17 cellular contexts compared by ENCODE assay signal in genomic region chr13:34372581-34372980, GRCh38.
DNase-seq lines count a peak whose midpoint lies in the region; ATAC-seq, FAIRE-seq and TF ChIP-seq lines count a peak whose summit lies in the region.
"Had no signal": no experiment of that assay in that cellular context is flagged by ENCODE, and none has a peak within 500 bp of the region (broad histone marks: within the 10 kb centered on the region; RNA-seq: fewer than 3 reads in every experiment).

No MANE protein-coding gene starts in this region.

- ATAC-seq in SK-N-SH treated with all-trans-retinoic acid at 6 μM for 48 hours = no peak

- intact Hi-C loops in tibial artery (cut with DNase I; ENCODE audit: low total_unique reads) = no loop called here

- peaks cover 7% of the 10 kb centered on the region for H3K4me1 Mint-ChIP-seq in astrocyte (ENCODE audit: low read depth, unreplicated experiment)
- H3K4me1 Mint-ChIP-seq: CD8-positive, alpha-beta memory T cell had no signal

- H3F3A ChIP-seq in SK-N-SH (replicated peaks; ENCODE audit: insufficient read depth) = no peaks in the 10 kb centered on the region

- TF ChIP-seq CTCF in SK-N-SH (IDR thresholded peaks at IDR 0.05) (no peak), astrocyte (IDR thresholded peaks at IDR 0.05; ENCODE audit: insufficient read depth, low read depth, low read length) (no peak), GM20000 (IDR thresholded peaks at IDR 0.05; ENCODE audit: extremely low read depth, missing control alignments) (no peak), tibial artery (IDR thresholded peaks at IDR 0.05) (no peak)

- H3K27ac ChIP-seq in SK-N-SH (ENCODE audit: low read depth in 2 of 2, low read length in 1 of 2) (no peak overlapping the region), astrocyte (ENCODE audit: low read depth, low read length) (no peak overlapping the region), tibial artery (no peak overlapping the region)
- H3K27ac ChIP-seq: 22Rv1, BLaER1 had no signal

- CTCF ChIA-PET in SK-N-SH (lab: Yijun Ruan, JAX) = interaction anchor here (1.5 kb wide), 1 partner anchor 16 kb away, joined by 3 read pairs; no protein-coding TSS in a partner anchor

- H3K9ac ChIP-seq in SK-N-SH = no peak overlapping the region
- H3K9ac ChIP-seq in astrocyte (ENCODE audit: low read length) = no peak overlapping the region
- H3K9ac ChIP-seq: BLaER1 had no signal

- H3K4me3 Mint-ChIP-seq in astrocyte (ENCODE audit: unreplicated experiment) = no peak overlapping the region
- H3K4me3 Mint-ChIP-seq: CD8-positive, alpha-beta memory T cell; IgD-negative memory B cell had no signal

- POLR2A ChIA-PET in SK-N-SH (lab: Yijun Ruan, JAX) = no interaction called here

- H4K20me1 ChIP-seq in SK-N-SH (ENCODE audit: insufficient read depth) (no peaks in the 10 kb centered on the region), astrocyte (ENCODE audit: insufficient read depth, low read length) (no peaks in the 10 kb centered on the region)
- H4K20me1 ChIP-seq: BLaER1 had no signal

- no peaks in the 10 kb centered on the region for H3K36me3 ChIP-seq in SK-N-SH (replicated peaks in 1 of 2; ENCODE audit: control insufficient read depth in 1 of 2, insufficient read depth in 2 of 2, low read length in 1 of 2)
- H3K36me3 ChIP-seq in astrocyte (ENCODE audit: insufficient read depth, low read length) = no peaks in the 10 kb centered on the region
- no peaks in the 10 kb centered on the region for H3K36me3 ChIP-seq in tibial artery
- H3K36me3 ChIP-seq: BLaER1 had no signal

- H3K27ac Mint-ChIP-seq in astrocyte (ENCODE audit: unreplicated experiment) = no peak overlapping the region
- H3K27ac Mint-ChIP-seq: CD8-positive, alpha-beta memory T cell; IgD-negative memory B cell had no signal

- no peaks in the 10 kb centered on the region for H3K27me3 Mint-ChIP-seq in astrocyte (ENCODE audit: low read depth, unreplicated experiment)
- H3K27me3 Mint-ChIP-seq: IgD-negative memory B cell had no signal

- no peaks in the 10 kb centered on the region for H3K36me3 Mint-ChIP-seq in astrocyte (ENCODE audit: low read depth, unreplicated experiment)
- H3K36me3 Mint-ChIP-seq: CD8-positive, alpha-beta memory T cell; IgD-negative memory B cell had no signal

- H3K4me1 ChIP-seq in SK-N-SH (ENCODE audit: control insufficient read depth in 1 of 2, insufficient read depth in 2 of 2, low read depth in 1 of 2, low read length in 1 of 2) = peaks cover 0 to 3% of the 10 kb centered on the region in 2 experiments; a peak in 2 of 4 replicates
- H3K4me1 ChIP-seq in astrocyte (ENCODE audit: insufficient read depth, low read length) = peaks cover 2% of the 10 kb centered on the region
- no peaks in the 10 kb centered on the region for H3K4me1 ChIP-seq in tibial artery
- H3K4me1 ChIP-seq: BLaER1 had no signal

- H3K4me2 ChIP-seq in SK-N-SH (no peak overlapping the region), astrocyte (ENCODE audit: low read length) (no peak overlapping the region)
- H3K4me2 ChIP-seq: BLaER1 had no signal

- no peaks in the 10 kb centered on the region for H3K9me3 Mint-ChIP-seq in astrocyte (ENCODE audit: unreplicated experiment)

- no peak overlapping the region for H2AFZ ChIP-seq in SK-N-SH (ENCODE audit: low read depth)
- no peak overlapping the region for H2AFZ ChIP-seq in astrocyte (ENCODE audit: low read depth, low read length)

- TF ChIP-seq RAD21 in SK-N-SH (IDR thresholded peaks at IDR 0.05; ENCODE audit: low read length) = no peak

- no peaks in the 10 kb centered on the region for H3K9me3 ChIP-seq in SK-N-SH
- no peaks in the 10 kb centered on the region for H3K9me3 ChIP-seq in astrocyte (ENCODE audit: insufficient read depth, low read depth, low read length)
- H3K9me3 ChIP-seq in tibial artery = no peaks in the 10 kb centered on the region
- H3K9me3 ChIP-seq: BLaER1 had no signal

- H3K4me3 ChIP-seq in SK-N-SH (ENCODE audit: low read depth in 2 of 2, low read length in 1 of 2) (no peak overlapping the region), astrocyte (ENCODE audit: insufficient read depth, low read depth, low read length) (no peak overlapping the region), tibial artery (no peak overlapping the region)
- H3K4me3 ChIP-seq: BLaER1 had no signal

- TF ChIP-seq EP300 in SK-N-SH (IDR thresholded peaks at IDR 0.05; ENCODE audit: borderline replicate concordance in 1 of 2, low read depth in 1 of 2, low read length in 1 of 2) = no peak

- FAIRE-seq in astrocyte (lab: Jason Lieb, UNC) = no peak
- FAIRE-seq: D721Med, H54 had no signal

- no peaks in the 10 kb centered on the region for H3K9me2 ChIP-seq in SK-N-SH

- DNase-seq in SK-N-SH (no peak), HT1080 (ENCODE audit: low read depth) (peak; percentile 67), astrocyte (ENCODE audit: low read depth) (peak; percentile 37), NCI-H510A treated with DMSO at 0.1 percent for 48 hours (lab: John Stamatoyannopoulos, UW) (no peak), GM20000 (ENCODE audit: low spot score) (no peak), tibial artery (no peak), NCI-H1105 treated with DMSO at 0.1 percent for 48 hours (lab: John Stamatoyannopoulos, UW) (no peak)
- DNase-seq: CD8-positive, alpha-beta memory T cell; NCI-H1436 treated with DMSO at 0.1 percent for 48 hours; NCI-H2081; NCI-H774 had no signal

- H3K27me3 ChIP-seq in SK-N-SH (ENCODE audit: insufficient read depth) (no peaks in the 10 kb centered on the region), astrocyte (ENCODE audit: insufficient read depth, low read length) (no peaks in the 10 kb centered on the region), tibial artery (no peaks in the 10 kb centered on the region)
- H3K27me3 ChIP-seq: BLaER1 had no signal

- H3K79me2 ChIP-seq in SK-N-SH (ENCODE audit: insufficient read depth) (no peaks in the 10 kb centered on the region), astrocyte (ENCODE audit: insufficient read depth, low read length) (no peaks in the 10 kb centered on the region)

- 52% methylated on average over 4 of the region's 4 CpGs for WGBS in SK-N-SH (ENCODE audit: low lambda C conversion rate)

TF ChIP-seq in SK-N-SH, 30 proteins besides CTCF, POLR2A, EP300 and RAD21:
- TF ChIP-seq PBX3 (IDR thresholded peaks at IDR 0.05) (peak; percentile 8; the same call in 1 of the 2 replicates), FOSL2 (IDR thresholded peaks at IDR 0.05; ENCODE audit: borderline replicate concordance, low read depth) (no peak)

TF ChIP-seq in SK-N-SH treated with all-trans-retinoic acid at 6 μM for 48 hours, 23 proteins besides CTCF, POLR2A, EP300 and RAD21:
- TF ChIP-seq TCF4 (CRISPR knock-in tag; IDR thresholded peaks at IDR 0.05; ENCODE audit: borderline replicate concordance) = no peak
- TF ChIP-seq TOX (CRISPR knock-in tag; IDR thresholded peaks at IDR 0.05; ENCODE audit: borderline replicate concordance) = no peak
- TF ChIP-seq ZNF8 (CRISPR knock-in tag; IDR thresholded peaks at IDR 0.05) = no peak
- TF ChIP-seq CSDC2 (CRISPR knock-in tag; IDR thresholded peaks at IDR 0.05) = no peak
- no peak for TF ChIP-seq POU6F1 (CRISPR knock-in tag; IDR thresholded peaks at IDR 0.05; ENCODE audit: borderline replicate concordance, low read depth)

Comparison
In these comparisons a context has a peak if more than half of its experiments do, and no peak if none do; other contexts are left out.
1. DNase-seq: peak in HT1080 (single experiment) and astrocyte (single experiment); none in SK-N-SH (single experiment), NCI-H510A treated with DMSO at 0.1 percent for 48 hours (single experiment), GM20000 (single experiment), tibial artery (0 of 2) and NCI-H1105 treated with DMSO at 0.1 percent for 48 hours (single experiment).